Comparison of ENCODE assay signal across 13 cellular contexts in genomic region chr17:70661342-70662222, GRCh38.
A peak's percentile ranks its signal among the peaks of the same experiment; 100 is the strongest.
DNase-seq lines count a peak whose midpoint lies in the region; FAIRE-seq lines count a peak whose summit lies in the region.
"Had no signal": no experiment of that assay in that cellular context is flagged by ENCODE, and none has a peak within 500 bp of the region (broad histone marks: within the 10 kb centered on the region; RNA-seq: fewer than 3 reads in every experiment).

No MANE protein-coding gene starts in this region.

- no peaks in the 10 kb centered on the region for H3K4me1 Mint-ChIP-seq in activated naive CD4-positive, alpha-beta T cell treated with anti-CD3 and anti-CD28 coated beads for 36 hours (ENCODE audit: low read depth)
- H3K4me1 Mint-ChIP-seq: activated CD4-positive, alpha-beta T cell treated with anti-CD3 and anti-CD28 coated beads, Interleukin-2, amount 10 ng/mL, durations not matched to agents 7 days and 5 days had no signal

- no peaks in the 10 kb centered on the region for H3K27me3 Mint-ChIP-seq in activated naive CD4-positive, alpha-beta T cell treated with anti-CD3 and anti-CD28 coated beads for 36 hours (ENCODE audit: low read depth)
- H3K27me3 Mint-ChIP-seq: activated CD4-positive, alpha-beta T cell treated with anti-CD3 and anti-CD28 coated beads, Interleukin-2, amount 10 ng/mL, durations not matched to agents 7 days and 5 days; activated naive CD8-positive, alpha-beta T cell had no signal

- DNase-seq in A172 (ENCODE audit: low spot score), result peak; percentile 37
- peak; percentile 5 for DNase-seq in LoVo (ENCODE audit: low spot score)
- DNase-seq in NCI-H748 (lab: John Stamatoyannopoulos, UW; ENCODE audit: unreplicated experiment), result peak; percentile 93
- no peak for DNase-seq in RKO (ENCODE audit: low spot score)
- no peak for DNase-seq in activated naive CD4-positive, alpha-beta T cell treated with anti-CD3 and anti-CD28 coated beads for 36 hours
- DNase-seq in activated CD4-positive, alpha-beta T cell treated with anti-CD3 and anti-CD28 coated beads for 48 hours, result no peak
- DNase-seq in Ammon's horn (ENCODE audit: low spot score), result no peak
- DNase-seq: activated CD4-positive, alpha-beta T cell treated with anti-CD3 and anti-CD28 coated beads, Interleukin-2, amount 10 ng/mL, durations not matched to agents 7 days and 5 days; NCI-H2171; stimulated activated CD4-positive, alpha-beta T cell treated with anti-CD3 and anti-CD28 coated beads, Interleukin-2, amount 100 ng/mL, for 48 hours had no signal

- no peaks in the 10 kb centered on the region for H3K9me3 Mint-ChIP-seq in activated naive CD4-positive, alpha-beta T cell treated with anti-CD3 and anti-CD28 coated beads for 36 hours
- H3K9me3 Mint-ChIP-seq: activated CD4-positive, alpha-beta T cell treated with anti-CD3 and anti-CD28 coated beads, Interleukin-2, amount 10 ng/mL, durations not matched to agents 7 days and 5 days had no signal

- no peak overlapping the region for H3K27ac Mint-ChIP-seq in activated naive CD4-positive, alpha-beta T cell treated with anti-CD3 and anti-CD28 coated beads for 36 hours
- H3K27ac Mint-ChIP-seq: activated CD4-positive, alpha-beta T cell treated with anti-CD3 and anti-CD28 coated beads, Interleukin-2, amount 10 ng/mL, durations not matched to agents 7 days and 5 days; activated naive CD8-positive, alpha-beta T cell had no signal

- CTCF ChIA-PET in activated naive CD4-positive, alpha-beta T cell treated with anti-CD3 and anti-CD28 coated beads for 36 hours (lab: Charles Lee), result no interaction called here

- peak; percentile 98 for FAIRE-seq in islet of Langerhans (lab: Jason Lieb, UNC)
- FAIRE-seq: H1 had no signal

- no peak overlapping the region for H3K4me3 Mint-ChIP-seq in activated naive CD4-positive, alpha-beta T cell treated with anti-CD3 and anti-CD28 coated beads for 36 hours
- H3K4me3 Mint-ChIP-seq: activated CD4-positive, alpha-beta T cell treated with anti-CD3 and anti-CD28 coated beads, Interleukin-2, amount 10 ng/mL, durations not matched to agents 7 days and 5 days; activated naive CD8-positive, alpha-beta T cell had no signal

- intact Hi-C loops in activated naive CD4-positive, alpha-beta T cell treated with anti-CD3 and anti-CD28 coated beads for 36 hours (cut with micrococcal nuclease), result no loop called here

- H3K36me3 Mint-ChIP-seq in activated naive CD4-positive, alpha-beta T cell treated with anti-CD3 and anti-CD28 coated beads for 36 hours (ENCODE audit: low read depth), result no peaks in the 10 kb centered on the region
- H3K36me3 Mint-ChIP-seq: activated naive CD8-positive, alpha-beta T cell had no signal

Comparison
In these comparisons a context has a peak if more than half of its experiments do, and no peak if none do; other contexts are left out.
1. DNase-seq: peak in A172 (single experiment), LoVo (single experiment) and NCI-H748 (single experiment); none in RKO (single experiment), activated naive CD4-positive, alpha-beta T cell treated with anti-CD3 and anti-CD28 coated beads for 36 hours (single experiment), activated CD4-positive, alpha-beta T cell treated with anti-CD3 and anti-CD28 coated beads for 48 hours (single experiment) and Ammon's horn (single experiment).